ENCODE assay signal across 14 cellular contexts in genomic region chr6:36113701-36114100, GRCh38. TPM values are rescaled to one million over a fixed set of nuclear protein-coding genes. Genes with fewer than 3 reads are reported as not detected.
DNase-seq lines count a peak whose midpoint lies in the region; ATAC-seq and TF ChIP-seq lines count a peak whose summit lies in the region.
"Had no signal": no experiment of that assay in that cellular context is flagged by ENCODE, and none has a peak within 500 bp of the region (broad histone marks: within the 10 kb centered on the region; RNA-seq: fewer than 3 reads in every experiment).

No MANE protein-coding gene starts in this region.

- POLR2A ChIA-PET in T-cell (lab: Charles Lee): no interaction called here

- no peaks in the 10 kb centered on the region for H3K9me3 Mint-ChIP-seq in stimulated activated naive CD8-positive, alpha-beta T cell treated with anti-CD3 and anti-CD28 coated beads, Interleukin-15, Interleukin-2, amounts not matched to agents 100 ng/mL and 50 ng/mL, for 24 hours
- no peaks in the 10 kb centered on the region for H3K9me3 Mint-ChIP-seq in stimulated activated naive CD8-positive, alpha-beta T cell treated with anti-CD3 and anti-CD28 coated beads, Interleukin-15, amount 100 ng/mL, for 72 hours
- H3K9me3 Mint-ChIP-seq in T-cell (no peaks in the 10 kb centered on the region), memory B cell (no peaks in the 10 kb centered on the region), type B pancreatic cell (no peaks in the 10 kb centered on the region)
- H3K9me3 Mint-ChIP-seq: IgD-negative memory B cell had no signal

- no peaks in the 10 kb centered on the region for H3K27me3 Mint-ChIP-seq in stimulated activated naive CD8-positive, alpha-beta T cell treated with anti-CD3 and anti-CD28 coated beads, Interleukin-15, Interleukin-2, amounts not matched to agents 100 ng/mL and 50 ng/mL, for 24 hours
- no peaks in the 10 kb centered on the region for H3K27me3 Mint-ChIP-seq in stimulated activated naive CD8-positive, alpha-beta T cell treated with anti-CD3 and anti-CD28 coated beads, Interleukin-15, amount 100 ng/mL, for 72 hours
- no peaks in the 10 kb centered on the region for H3K27me3 Mint-ChIP-seq in T-cell
- no peaks in the 10 kb centered on the region for H3K27me3 Mint-ChIP-seq in memory B cell
- H3K27me3 Mint-ChIP-seq in type B pancreatic cell: no peaks in the 10 kb centered on the region
- H3K27me3 Mint-ChIP-seq: IgD-negative memory B cell had no signal

- no peak overlapping the region for H3K4me3 Mint-ChIP-seq in stimulated activated naive CD8-positive, alpha-beta T cell treated with anti-CD3 and anti-CD28 coated beads, Interleukin-15, Interleukin-2, amounts not matched to agents 100 ng/mL and 50 ng/mL, for 24 hours
- H3K4me3 Mint-ChIP-seq in stimulated activated naive CD8-positive, alpha-beta T cell treated with anti-CD3 and anti-CD28 coated beads, Interleukin-15, amount 100 ng/mL, for 72 hours: no peak overlapping the region
- H3K4me3 Mint-ChIP-seq in T-cell: peak overlapping the region in 1 of 3 donors; percentile 70
- H3K4me3 Mint-ChIP-seq in memory B cell: peak overlapping the region; percentile 32
- H3K4me3 Mint-ChIP-seq in type B pancreatic cell: no peak overlapping the region

- peaks cover 79% of the 10 kb centered on the region for H3K4me1 Mint-ChIP-seq in stimulated activated naive CD8-positive, alpha-beta T cell treated with anti-CD3 and anti-CD28 coated beads, Interleukin-15, Interleukin-2, amounts not matched to agents 100 ng/mL and 50 ng/mL, for 24 hours (ENCODE audit: low read depth)
- H3K4me1 Mint-ChIP-seq in stimulated activated naive CD8-positive, alpha-beta T cell treated with anti-CD3 and anti-CD28 coated beads, Interleukin-15, amount 100 ng/mL, for 72 hours: peaks cover 70% of the 10 kb centered on the region
- peaks cover 71 to 88% (median 84%) of the 10 kb centered on the region in 3 donors for H3K4me1 Mint-ChIP-seq in T-cell
- peaks cover 47% of the 10 kb centered on the region for H3K4me1 Mint-ChIP-seq in memory B cell
- H3K4me1 Mint-ChIP-seq in type B pancreatic cell (ENCODE audit: unreplicated experiment): peaks cover 27% of the 10 kb centered on the region

- CTCF ChIA-PET in T-cell (lab: Charles Lee): interaction anchor here (0.7 to 1.1 kb wide), 2 partner anchors 18 to 266 kb away, joined by 3 to 5 read pairs; no protein-coding TSS in a partner anchor

- peak overlapping the region; percentile 45 for H3K27ac Mint-ChIP-seq in stimulated activated naive CD8-positive, alpha-beta T cell treated with anti-CD3 and anti-CD28 coated beads, Interleukin-15, Interleukin-2, amounts not matched to agents 100 ng/mL and 50 ng/mL, for 24 hours
- no peak overlapping the region for H3K27ac Mint-ChIP-seq in stimulated activated naive CD8-positive, alpha-beta T cell treated with anti-CD3 and anti-CD28 coated beads, Interleukin-15, amount 100 ng/mL, for 72 hours
- H3K27ac Mint-ChIP-seq in T-cell (peak overlapping the region; percentile 70 to 95), memory B cell (no peak overlapping the region), type B pancreatic cell (peak overlapping the region; percentile 11)

- no peak for DNase-seq in stimulated activated naive CD8-positive, alpha-beta T cell treated with anti-CD3 and anti-CD28 coated beads, Interleukin-15, amount 100 ng/mL, for 72 hours
- DNase-seq in T-cell: no peak
- no peak for DNase-seq in memory B cell (ENCODE audit: low spot score in 2 of 2)
- DNase-seq in type B pancreatic cell (ENCODE audit: extremely low spot score, unreplicated experiment): no peak
- DNase-seq in DMS153 (lab: John Stamatoyannopoulos, UW): no peak
- no peak for DNase-seq in C1 segment of cervical spinal cord (lab: John Stamatoyannopoulos, UW)
- DNase-seq: caudate nucleus; foreskin melanocyte; NCI-H1092 treated with DMSO at 0.1 percent for 48 hours; stimulated activated naive CD4-positive, alpha-beta T cell had no signal

- no peak for TF ChIP-seq CTCF in type B pancreatic cell (conservative IDR thresholded peaks at IDR 0.05)

- peaks cover 30% of the 10 kb centered on the region for H3K36me3 Mint-ChIP-seq in stimulated activated naive CD8-positive, alpha-beta T cell treated with anti-CD3 and anti-CD28 coated beads, Interleukin-15, Interleukin-2, amounts not matched to agents 100 ng/mL and 50 ng/mL, for 24 hours (ENCODE audit: low read depth)
- H3K36me3 Mint-ChIP-seq in T-cell (peaks cover 24% of the 10 kb centered on the region), memory B cell (peaks cover 7% of the 10 kb centered on the region), type B pancreatic cell (peaks cover 20% of the 10 kb centered on the region)

- ATAC-seq in stimulated activated naive CD8-positive, alpha-beta T cell treated with anti-CD3 and anti-CD28 coated beads, Interleukin-15, amount 100 ng/mL, for 72 hours: no peak
- ATAC-seq in T-cell (replicated peaks in 1 of 4) (no peak), memory B cell (ENCODE audit: low read depth) (no peak), GM21367 (IDR thresholded peaks at IDR 0.05; ENCODE audit: unreplicated experiment) (no peak)

RNA-seq across cellular contexts. Expression of gene MAPK13, which starts 16.6 kb away (rescaled TPM):
- 10 to 100 TPM; 38.2 to 45.6 (median 44.1) TPM for total RNA-seq in T-cell
- 29.4 and 67.6 TPM in 2 replicates for total RNA-seq in type B pancreatic cell (ENCODE audit: low replicate concordance)
- total RNA-seq: SK-MEL-5 had no signal

Comparison
In these comparisons a context has a peak if more than half of its experiments do, and no peak if none do; other contexts are left out.
1. H3K27ac Mint-ChIP-seq: peak in stimulated activated naive CD8-positive, alpha-beta T cell treated with anti-CD3 and anti-CD28 coated beads, Interleukin-15, Interleukin-2, amounts not matched to agents 100 ng/mL and 50 ng/mL, for 24 hours (single experiment), T-cell (2 of 2) and type B pancreatic cell (single experiment); none in stimulated activated naive CD8-positive, alpha-beta T cell treated with anti-CD3 and anti-CD28 coated beads, Interleukin-15, amount 100 ng/mL, for 72 hours (0 of 2) and memory B cell (single experiment).